In the genomic region with DNA sequence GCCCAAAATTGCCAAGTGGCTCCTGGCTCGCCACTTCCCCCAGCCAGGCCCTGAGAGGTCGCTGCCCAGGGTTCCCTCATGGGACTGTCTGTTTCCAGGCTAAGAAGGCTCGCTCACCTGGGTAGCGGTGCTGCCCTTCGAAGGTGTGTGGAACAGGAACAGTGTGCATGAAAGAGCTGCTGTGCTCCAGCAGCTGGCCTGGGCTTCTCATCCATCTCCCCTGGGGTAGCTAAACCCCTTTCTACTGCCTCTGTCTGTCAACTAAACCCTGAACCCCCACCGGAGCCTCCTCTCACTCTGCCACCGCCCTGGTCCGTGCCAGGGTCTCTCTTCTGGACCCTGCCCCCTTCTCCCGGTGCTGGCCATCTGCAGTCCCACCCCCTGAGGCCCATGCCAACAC, we compare ENCODE assay signal across 17 cellular contexts.
DNase-seq lines count a peak whose midpoint lies in the region; ATAC-seq lines count a peak whose summit lies in the region.
"Had no signal": no experiment of that assay in that cellular context is flagged by ENCODE, and none has a peak within 500 bp of the region (broad histone marks: within the 10 kb centered on the region; RNA-seq: fewer than 3 reads in every experiment).

No MANE protein-coding gene starts in this region.

- H3K23ac ChIP-seq in neuronal stem cell (ENCODE audit: low read depth, low read length, poor library complexity), result no peak overlapping the region

- H4K91ac ChIP-seq in neuronal stem cell (ENCODE audit: low read depth, low read length, poor library complexity), result no peak overlapping the region

- peak overlapping the region; percentile 79 for H2AK5ac ChIP-seq in neuronal stem cell (ENCODE audit: low read depth, low read length)

- no peaks in the 10 kb centered on the region for H3K79me1 ChIP-seq in neuronal stem cell (ENCODE audit: low read depth, low read length)

- no peak overlapping the region for H3K27ac ChIP-seq in neuronal stem cell (replicated peaks; ENCODE audit: low read length)
- H3K27ac ChIP-seq: 22Rv1; A549; BLaER1 treated with 17β-estradiol and CSF1 and Interleukin-3, amounts not matched to agents 10 nM and 100 nM; C4-2B had no signal

- peak overlapping the region; percentile 39 for H2BK15ac ChIP-seq in neuronal stem cell (ENCODE audit: low read length)

- peaks cover 0 to 11% of the 10 kb centered on the region in 2 donors for H3K4me1 ChIP-seq in neuronal stem cell (ENCODE audit: control insufficient read depth in 2 of 2, insufficient read depth in 1 of 2, low read depth in 1 of 2, low read length in 2 of 2)
- H3K4me1 ChIP-seq: A549, Caco-2 had no signal

- no peak overlapping the region for H3K14ac ChIP-seq in neuronal stem cell (ENCODE audit: low read length)

- H3K4me3 ChIP-seq in neuronal stem cell (ENCODE audit: low read length in 2 of 2), result no peak overlapping the region
- H3K4me3 ChIP-seq: A549; BLaER1 treated with 17β-estradiol and CSF1 and Interleukin-3, amounts not matched to agents 10 nM and 100 nM had no signal

- WGBS in neuronal stem cell (ENCODE audit: extremely low coverage in 2 of 2, insufficient read length in 2 of 2, insufficient replicate concordance in 1 of 2), 2 donors, result no CpG with 5 or more reads among the region's 9 CpGs

- ATAC-seq in GM21576 (IDR thresholded peaks at IDR 0.05; ENCODE audit: unreplicated experiment), result no peak
- ATAC-seq: A549; CD8-positive, alpha-beta T cell had no signal

- no peak overlapping the region for H3K9ac ChIP-seq in neuronal stem cell (ENCODE audit: low read depth, low read length, poor library complexity)
- H3K9ac ChIP-seq: BLaER1 treated with 17β-estradiol and CSF1 and Interleukin-3, amounts not matched to agents 10 nM and 100 nM had no signal

- H3K9me3 ChIP-seq in neuronal stem cell (replicated peaks in 1 of 2; ENCODE audit: control insufficient read depth in 2 of 2, insufficient read depth in 1 of 2, low read depth in 1 of 2, low read length in 2 of 2), result peaks cover 0 to 2% of the 10 kb centered on the region in 2 donors
- H3K9me3 ChIP-seq: A549, Caco-2 had no signal

- H3K27me3 ChIP-seq in neuronal stem cell (ENCODE audit: control insufficient read depth in 3 of 3, insufficient read depth in 3 of 3, low read depth in 1 of 3, low read length in 3 of 3), result no peaks in the 10 kb centered on the region
- H3K27me3 ChIP-seq: BLaER1 treated with 17β-estradiol and CSF1 and Interleukin-3, amounts not matched to agents 10 nM and 100 nM had no signal

- DNase-seq in NCI-H2171 treated with DMSO at 0.1 percent for 48 hours (lab: John Stamatoyannopoulos, UW) (peak; percentile 13), NCI-H2171 (lab: John Stamatoyannopoulos, UW) (no peak), ecto neural progenitor cell (ENCODE audit: low spot score) (peak; percentile 33), neuronal stem cell (ENCODE audit: low spot score) (no peak), SIG-M5 (lab: John Stamatoyannopoulos, UW) (no peak)
- DNase-seq: AML-193; Caco-2; Calu3; CD4-positive, alpha-beta T cell; CD8-positive, alpha-beta T cell; DMS79 treated with DMSO at 0.1 percent for 48 hours; GF-D8 had no signal

- no peak overlapping the region for H2BK12ac ChIP-seq in neuronal stem cell (ENCODE audit: low read length)

- H2AFZ ChIP-seq in neuronal stem cell (ENCODE audit: low read length), result no peak overlapping the region

- no peaks in the 10 kb centered on the region for H3K36me3 ChIP-seq in neuronal stem cell (replicated peaks in 1 of 2; ENCODE audit: control insufficient read depth in 2 of 2, insufficient read depth in 2 of 2, low read length in 2 of 2)
- H3K36me3 ChIP-seq: BLaER1 treated with 17β-estradiol and CSF1 and Interleukin-3, amounts not matched to agents 10 nM and 100 nM had no signal

- no peak overlapping the region for H2BK5ac ChIP-seq in neuronal stem cell (ENCODE audit: low read length)

- peak overlapping the region; percentile 83 for H2BK120ac ChIP-seq in neuronal stem cell (ENCODE audit: low read depth, low read length)

- H3K18ac ChIP-seq in neuronal stem cell (ENCODE audit: low read length), result peak overlapping the region; percentile 91

- H4K8ac ChIP-seq in neuronal stem cell (ENCODE audit: low read depth, low read length), result no peak overlapping the region

- no peak overlapping the region for H3K4ac ChIP-seq in neuronal stem cell (ENCODE audit: low read length)

- H3K4me2 ChIP-seq in neuronal stem cell (ENCODE audit: insufficient read depth, low read length, poor library complexity, severe bottlenecking), result no peak overlapping the region
- H3K4me2 ChIP-seq: A549; BLaER1 treated with 17β-estradiol and CSF1 and Interleukin-3, amounts not matched to agents 10 nM and 100 nM had no signal

Comparison
In these comparisons a context has a peak if more than half of its experiments do, and no peak if none do; other contexts are left out.
1. DNase-seq: peak in NCI-H2171 treated with DMSO at 0.1 percent for 48 hours (single experiment) and ecto neural progenitor cell (single experiment); none in NCI-H2171 (single experiment), neuronal stem cell (single experiment) and SIG-M5 (single experiment).